In genomic region chr21:24727803-24728425, GRCh38 we compare ENCODE assay signal across 16 cellular contexts.
"Had no signal": no experiment of that assay in that cellular context is flagged by ENCODE, and none has a peak within 500 bp of the region (broad histone marks: within the 10 kb centered on the region; RNA-seq: fewer than 3 reads in every experiment).

No MANE protein-coding gene starts in this region.

- H3K36me3 ChIP-seq: heart right ventricle, left ventricle myocardium inferior, right atrium auricular region had no signal

- H3K4me1 Mint-ChIP-seq: activated naive CD8-positive, alpha-beta T cell treated with anti-CD3 and anti-CD28 coated beads, Interleukin-2, amount 10 ng/mL, durations not matched to agents 7 days and 5 days; naive thymus-derived CD4-positive, alpha-beta T cell had no signal

- DNase-seq: activated CD4-positive, alpha-beta T cell treated with anti-CD3 and anti-CD28 coated beads, Interleukin-2, amount 50 U/mL, for 1 hour; activated naive CD4-positive, alpha-beta T cell; activated naive CD8-positive, alpha-beta T cell treated with anti-CD3 and anti-CD28 coated beads, Interleukin-2, amount 10 ng/mL, durations not matched to agents 7 days and 5 days; anterior cingulate cortex; effector CD8-positive, alpha-beta T cell; heart right ventricle; left ventricle myocardium inferior; mucosa of descending colon; naive thymus-derived CD4-positive, alpha-beta T cell; stimulated activated CD4-positive, alpha-beta T cell treated with anti-CD3 and anti-CD28 coated beads, Interleukin-4, amount 100 ng/mL, for 24 hours; stimulated activated naive CD4-positive, alpha-beta T cell; substantia nigra; trophoblast cell had no signal

- H3K4me3 ChIP-seq: heart right ventricle, left ventricle myocardium inferior, mucosa of descending colon, right atrium auricular region, skin epidermis had no signal

- H3K27me3 Mint-ChIP-seq: activated naive CD8-positive, alpha-beta T cell treated with anti-CD3 and anti-CD28 coated beads, Interleukin-2, amount 10 ng/mL, durations not matched to agents 7 days and 5 days; naive thymus-derived CD4-positive, alpha-beta T cell had no signal

- H3K27me3 ChIP-seq: heart right ventricle, right atrium auricular region had no signal

- ATAC-seq: activated CD4-positive, CD25-positive, alpha-beta regulatory T cell treated with anti-CD3 and anti-CD28 coated beads, Interleukin-2, amount 50 U/mL, for 24 hours; heart right ventricle; mucosa of descending colon; naive thymus-derived CD4-positive, alpha-beta T cell had no signal

- H3K9me3 Mint-ChIP-seq: activated naive CD8-positive, alpha-beta T cell treated with anti-CD3 and anti-CD28 coated beads, Interleukin-2, amount 10 ng/mL, durations not matched to agents 7 days and 5 days had no signal

- H3K27ac Mint-ChIP-seq: activated naive CD8-positive, alpha-beta T cell treated with anti-CD3 and anti-CD28 coated beads, Interleukin-2, amount 10 ng/mL, durations not matched to agents 7 days and 5 days; naive thymus-derived CD4-positive, alpha-beta T cell had no signal

- H3K4me3 Mint-ChIP-seq: activated naive CD8-positive, alpha-beta T cell treated with anti-CD3 and anti-CD28 coated beads, Interleukin-2, amount 10 ng/mL, durations not matched to agents 7 days and 5 days; naive thymus-derived CD4-positive, alpha-beta T cell had no signal

- H3K9me3 ChIP-seq: heart right ventricle, left ventricle myocardium inferior, right atrium auricular region had no signal

- H3K27ac ChIP-seq: heart right ventricle, left ventricle myocardium inferior, right atrium auricular region, skin epidermis had no signal

- H3K36me3 Mint-ChIP-seq: activated naive CD8-positive, alpha-beta T cell treated with anti-CD3 and anti-CD28 coated beads, Interleukin-2, amount 10 ng/mL, durations not matched to agents 7 days and 5 days; naive thymus-derived CD4-positive, alpha-beta T cell had no signal

- H3K4me1 ChIP-seq: heart right ventricle, left ventricle myocardium inferior, right atrium auricular region had no signal
